8 cellular contexts compared by ENCODE assay signal in genomic region chr19:23395041-23395721, GRCh38. TPM values are rescaled to one million over a fixed set of nuclear protein-coding genes. Genes with fewer than 3 reads are reported as not detected.
DNase-seq lines count a peak whose midpoint lies in the region; ATAC-seq and TF ChIP-seq lines count a peak whose summit lies in the region.

ZNF91 (minus strand) TSS chr19:23395471; CDS start chr19:23395354, 117 bp downstream.

- H3K4me2 ChIP-seq in osteoblast (ENCODE audit: insufficient read depth, low read length), result peak within 1 kb of the TSS; percentile 91

- peaks cover 6% of the 10 kb centered on the region for H3K36me3 ChIP-seq in osteoblast (ENCODE audit: insufficient read depth, low read length)
- no peaks in the 10 kb centered on the region for H3K36me3 ChIP-seq in thoracic aorta

- peaks cover 39% of the 10 kb centered on the region for H3K4me1 Mint-ChIP-seq in activated naive CD8-positive, alpha-beta T cell (ENCODE audit: low read depth)
- peaks cover 11% of the 10 kb centered on the region for H3K4me1 Mint-ChIP-seq in glutamatergic neuron (ENCODE audit: low read depth, unreplicated experiment)

- peak within 1 kb of the TSS; percentile 95 for H3K27ac Mint-ChIP-seq in activated naive CD8-positive, alpha-beta T cell
- H3K27ac Mint-ChIP-seq in glutamatergic neuron (ENCODE audit: unreplicated experiment), result peak within 1 kb of the TSS; percentile 99

- peak within 1 kb of the TSS; percentile 98 for H3K27ac ChIP-seq in osteoblast (ENCODE audit: low read depth, low read length)
- H3K27ac ChIP-seq in thoracic aorta, result peak within 1 kb of the TSS; percentile 93 to 98

- peaks cover 12% of the 10 kb centered on the region for H3K4me1 ChIP-seq in osteoblast (ENCODE audit: insufficient read depth, low read length)
- peaks cover 31 to 34% of the 10 kb centered on the region in 2 donors for H3K4me1 ChIP-seq in thoracic aorta (ENCODE audit: control insufficient read depth in 1 of 2, low read depth in 2 of 2)

- no peaks in the 10 kb centered on the region for H3K27me3 Mint-ChIP-seq in activated naive CD8-positive, alpha-beta T cell
- H3K27me3 Mint-ChIP-seq in glutamatergic neuron (ENCODE audit: unreplicated experiment), result peaks cover 6% of the 10 kb centered on the region

- no peaks in the 10 kb centered on the region for H3K9me3 ChIP-seq in osteoblast (ENCODE audit: low read depth, low read length)
- no peaks in the 10 kb centered on the region for H3K9me3 ChIP-seq in thoracic aorta

- H3K27me3 ChIP-seq in osteoblast (ENCODE audit: insufficient read depth, low read length) (no peaks in the 10 kb centered on the region), thoracic aorta (replicated peaks; ENCODE audit: insufficient read depth) (no peaks in the 10 kb centered on the region)

- TF ChIP-seq CTCF in glutamatergic neuron (IDR thresholded peaks at IDR 0.05; ENCODE audit: partially characterized antibody, unreplicated experiment) (no peak), osteoblast (IDR thresholded peaks at IDR 0.05; ENCODE audit: extremely low read depth, low read depth, low read length) (no peak), thoracic aorta (IDR thresholded peaks at IDR 0.05) (no peak)

- peak; percentile 95 for ATAC-seq in thoracic aorta (ENCODE audit: insufficient number of reproducible peaks, low FRiP score, low read depth)

- DNase-seq in ELF-1 (ENCODE audit: low read depth, low spot score) (peak; percentile 98), GOT3 (lab: John Stamatoyannopoulos, UW) (peak; percentile 67), LoVo (ENCODE audit: low spot score) (peak; percentile 7), SKM-1 (lab: John Stamatoyannopoulos, UW; ENCODE audit: unreplicated experiment) (peak; percentile 87), glutamatergic neuron (peak; percentile 92), osteoblast (ENCODE audit: insufficient read length, low spot score, missing footprints) (peak; percentile 86), thoracic aorta (ENCODE audit: low spot score) (peak; percentile 97)

- peak within 1 kb of the TSS; percentile 98 for H3K4me3 Mint-ChIP-seq in activated naive CD8-positive, alpha-beta T cell
- peak within 1 kb of the TSS; percentile 93 for H3K4me3 Mint-ChIP-seq in glutamatergic neuron (ENCODE audit: unreplicated experiment)

- H3K4me3 ChIP-seq in osteoblast (ENCODE audit: insufficient read depth, low read length), result peak within 1 kb of the TSS; percentile 97
- H3K4me3 ChIP-seq in thoracic aorta, result peak within 1 kb of the TSS; percentile 93

- peaks cover 18% of the 10 kb centered on the region for H3K36me3 Mint-ChIP-seq in activated naive CD8-positive, alpha-beta T cell
- H3K36me3 Mint-ChIP-seq in glutamatergic neuron (ENCODE audit: unreplicated experiment), result peaks cover 14% of the 10 kb centered on the region

- peaks cover 50% of the 10 kb centered on the region for H3K79me2 ChIP-seq in osteoblast (ENCODE audit: insufficient read depth, low read length)

- peak within 1 kb of the TSS; percentile 99 for H2AFZ ChIP-seq in osteoblast (ENCODE audit: low read length)

- H3K9me3 Mint-ChIP-seq in activated naive CD8-positive, alpha-beta T cell (ENCODE audit: low read depth), result peaks cover 11% of the 10 kb centered on the region
- peaks cover 11% of the 10 kb centered on the region for H3K9me3 Mint-ChIP-seq in glutamatergic neuron (ENCODE audit: unreplicated experiment)

- H4K20me1 ChIP-seq in osteoblast (ENCODE audit: insufficient read depth, low read length), result peaks cover 3% of the 10 kb centered on the region

RNA-seq across cellular contexts. Expression of gene ZNF91, which starts in this region (rescaled TPM):
- total RNA-seq in glutamatergic neuron (ENCODE audit: unreplicated experiment) (160 TPM), osteoblast (14.8 and 20.6 TPM in 2 replicates), thoracic aorta (10 to 100 TPM; 55.5 to 63.0 TPM)

Comparison
In these comparisons a context has a peak if more than half of its experiments do, and no peak if none do; other contexts are left out.
1. Peak in every context shown above with its lines: DNase-seq, ATAC-seq, H3K4me3 ChIP-seq and H3K27ac ChIP-seq.
2. DNase-seq: peak in every context shown above with its lines; median percentile 98 in ELF-1; 97 in thoracic aorta; 92 in glutamatergic neuron; 87 in SKM-1; 86 in osteoblast; 67 in GOT3; 7 in LoVo.